In the genomic region with DNA sequence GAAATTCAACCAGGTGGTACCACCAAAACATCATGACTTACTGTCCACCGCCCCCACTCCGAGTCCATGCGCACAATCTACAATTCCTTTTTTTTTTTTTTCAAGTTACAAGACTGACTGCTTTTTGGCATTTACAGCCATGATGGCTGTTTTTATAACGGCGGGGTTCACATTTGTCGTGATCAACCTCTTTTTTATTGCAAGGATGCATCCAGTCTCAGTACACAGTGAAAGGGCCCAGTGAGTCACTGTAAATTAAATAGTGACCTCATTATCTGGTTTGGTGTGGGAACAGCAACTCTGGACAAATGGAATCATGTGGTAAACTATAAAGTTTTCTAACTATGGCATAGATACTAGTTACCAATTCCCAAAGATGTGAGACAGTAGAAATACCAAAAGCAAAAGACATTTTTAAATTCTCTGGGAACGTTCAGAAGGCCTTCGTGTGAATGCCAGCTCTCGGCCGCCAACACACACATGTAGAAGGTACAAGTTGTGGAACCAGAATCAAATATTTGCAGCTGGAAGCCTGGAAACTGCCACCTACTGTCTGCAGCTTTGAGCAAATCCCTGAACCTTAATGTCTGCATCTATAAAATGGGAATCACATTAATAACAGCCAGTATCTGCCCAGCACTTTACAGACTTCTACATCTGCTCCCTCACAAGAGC, we compare ENCODE assay signal across 15 cellular contexts. TPM values are rescaled to one million over a fixed set of nuclear protein-coding genes. Genes with fewer than 3 reads are reported as not detected.
A peak's percentile ranks its signal among the peaks of the same experiment; 100 is the strongest.
DNase-seq lines count a peak whose midpoint lies in the region; ATAC-seq, FAIRE-seq and TF ChIP-seq lines count a peak whose summit lies in the region.
"Had no signal": no experiment of that assay in that cellular context is flagged by ENCODE, and none has a peak within 500 bp of the region (broad histone marks: within the 10 kb centered on the region; RNA-seq: fewer than 3 reads in every experiment).

No MANE protein-coding gene starts in this region.

- no peak overlapping the region for H3K9ac ChIP-seq in HepG2 (ENCODE audit: insufficient read depth, low read depth, low read length)

- no peak for TF ChIP-seq EP300 in HepG2 (IDR thresholded peaks at IDR 0.05; ENCODE audit: low read depth in 2 of 2, low read length in 2 of 2)
- TF ChIP-seq EP300 in HepG2 (CRISPR knock-in tag; IDR thresholded peaks at IDR 0.05; ENCODE audit: borderline replicate concordance), result no peak

- no peak overlapping the region for H3K4me2 ChIP-seq in HepG2 (ENCODE audit: low read depth, low read length)

- BruUV-seq in HepG2 (replicated peaks; lab: Mats Ljungman, UMichigan), result no TSS peak

- no peaks in the 10 kb centered on the region for H4K20me1 ChIP-seq in HepG2 (ENCODE audit: insufficient read depth, low read length)

- FAIRE-seq in HepG2 (lab: Jason Lieb, UNC), result no peak
- FAIRE-seq: A204.1 had no signal

- H2AFZ ChIP-seq in HepG2 (ENCODE audit: low read length), result no peak overlapping the region

- H3K27me3 ChIP-seq in HepG2 (ENCODE audit: control insufficient read depth in 1 of 2, insufficient read depth in 2 of 2, low read length in 2 of 2), result peaks cover 5 to 89% of the 10 kb centered on the region in 2 experiments
- peaks cover 0 to 6% of the 10 kb centered on the region in 2 donors for H3K27me3 ChIP-seq in right lobe of liver

- in situ Hi-C loops in HepG2 (cut with HindIII; ENCODE audit: extremely low pct_ligation_motif_present, low pct_unique_long_range_greater_than_20kb), result no loop called here

- TF ChIP-seq RAD21 in HepG2 (CRISPR knock-in tag; IDR thresholded peaks at IDR 0.05), result no peak

- POLR2A ChIA-PET in HepG2 (lab: Yijun Ruan, JAX), result no interaction called here

- no peak overlapping the region for H3K4me3 ChIP-seq in HepG2 (replicated peaks in 1 of 3; ENCODE audit: insufficient read depth in 1 of 3, low read depth in 2 of 3, low read length in 3 of 3)
- H3K4me3 ChIP-seq in right lobe of liver, result no peak overlapping the region
- H3K4me3 ChIP-seq: suprapubic skin had no signal

- no peak for DNase-seq in HepG2 (ENCODE audit: low spot score)
- DNase-seq in right lobe of liver, result no peak
- DNase-seq in glomerular visceral epithelial cell (ENCODE audit: extremely low spot score), result peak; percentile 84
- no peak for DNase-seq in activated effector memory CD4-positive, alpha-beta T cell treated with Interleukin-2 at 50 U/mL for 16 hours
- no peak for DNase-seq in LoVo (ENCODE audit: low spot score)
- DNase-seq in activated gamma-delta T cell treated with Interleukin-2 at 50 U/mL for 16 hours, result no peak
- DNase-seq: caudate nucleus, hypothalamus, NCI-H1436 had no signal

- ATAC-seq in HepG2 (no peak), right lobe of liver (no peak), SK-N-SH treated with all-trans-retinoic acid at 6 μM for 48 hours (no peak), GM21367 (IDR thresholded peaks at IDR 0.05; ENCODE audit: unreplicated experiment) (no peak)

- TF ChIP-seq CTCF in HepG2 (CRISPR knock-in tag; IDR thresholded peaks at IDR 0.05), result no peak
- no peak for TF ChIP-seq CTCF in right lobe of liver (IDR thresholded peaks at IDR 0.05)

- H3K36me3 ChIP-seq in HepG2 (replicated peaks in 1 of 2; ENCODE audit: control insufficient read depth in 1 of 2, insufficient read depth in 2 of 2, low read length in 2 of 2) (no peaks in the 10 kb centered on the region), right lobe of liver (no peaks in the 10 kb centered on the region)
- H3K36me3 ChIP-seq: suprapubic skin had no signal

- intact Hi-C loops in HepG2 (cut with micrococcal nuclease; ENCODE audit: unreplicated experiment) (no loop called here), right lobe of liver (cut with DNase I) (no loop called here)

- H3K9me3 ChIP-seq in HepG2 (ENCODE audit: low read length) (no peaks in the 10 kb centered on the region), right lobe of liver (no peaks in the 10 kb centered on the region)
- H3K9me3 ChIP-seq: suprapubic skin had no signal

- CTCF ChIA-PET in HepG2 (lab: Yijun Ruan, JAX; ENCODE audit: low intra/inter-chr PET ratio, low total read pairs), result no interaction called here

- WGBS in HepG2 (ENCODE audit: low lambda C conversion rate), result 41% methylated on average over 10 of the region's 10 CpGs
- WGBS in right lobe of liver (ENCODE audit: insufficient coverage, low coverage, low lambda C conversion rate, missing lambda C conversion rate), result 76% methylated on average over 10 of the region's 10 CpGs

- no peak for TF ChIP-seq POLR2A in HepG2 (IDR thresholded peaks at IDR 0.05; ENCODE audit: insufficient read depth in 1 of 2, low read depth in 2 of 2, low read length in 2 of 2)
- TF ChIP-seq POLR2A in right lobe of liver (IDR thresholded peaks at IDR 0.05), result no peak

- H3K4me1 ChIP-seq in HepG2 (ENCODE audit: insufficient read depth, low read length) (no peaks in the 10 kb centered on the region), right lobe of liver (peaks cover 0 to 9% (median 0%) of the 10 kb centered on the region in 4 donors)

- H3K27ac ChIP-seq in HepG2 (ENCODE audit: extremely low read length, insufficient read depth, low read length) (no peak overlapping the region), right lobe of liver (no peak overlapping the region)
- H3K27ac ChIP-seq: suprapubic skin had no signal

- H3K79me2 ChIP-seq in HepG2 (ENCODE audit: insufficient read depth, low read length), result no peaks in the 10 kb centered on the region

TF ChIP-seq in HepG2, 621 proteins besides CTCF, POLR2A, EP300 and RAD21:
- no peak for TF ChIP-seq MED1 (CRISPR knock-in tag; IDR thresholded peaks at IDR 0.05)
- TF ChIP-seq ZMYM4 (CRISPR knock-in tag; IDR thresholded peaks at IDR 0.05), result no peak
- peak; percentile 54; the same call in 1 of the 2 replicates for TF ChIP-seq ATF7 (IDR thresholded peaks at IDR 0.05)
- no peak for TF ChIP-seq ATF7 (CRISPR knock-in tag; IDR thresholded peaks at IDR 0.05)
- TF ChIP-seq CREB1 (IDR thresholded peaks at IDR 0.05), result no peak
- TF ChIP-seq CREB1 (CRISPR knock-in tag; IDR thresholded peaks at IDR 0.05), result no peak
TF ChIP-seq in HepG2: peak in this region for 1.

TF ChIP-seq in SK-N-SH treated with all-trans-retinoic acid at 6 μM for 48 hours, 23 proteins besides CTCF, POLR2A, EP300 and RAD21 (continues in another document):
- TF ChIP-seq ISL1 (CRISPR knock-in tag; IDR thresholded peaks at IDR 0.05) (0 out of 2 replicates have a peak, but pooled peaks have one; percentile 16), ZFP30 (CRISPR knock-in tag; IDR thresholded peaks at IDR 0.05) (no peak), ZC3H10 (CRISPR knock-in tag; IDR thresholded peaks at IDR 0.05) (no peak), GLIS3 (CRISPR knock-in tag; IDR thresholded peaks at IDR 0.05) (no peak), PPARA (CRISPR knock-in tag; IDR thresholded peaks at IDR 0.05; ENCODE audit: borderline replicate concordance) (no peak), CSRNP3 (CRISPR knock-in tag; IDR thresholded peaks at IDR 0.05) (no peak), CSDC2 (CRISPR knock-in tag; IDR thresholded peaks at IDR 0.05) (no peak), ARNTL (CRISPR knock-in tag; IDR thresholded peaks at IDR 0.05; ENCODE audit: borderline replicate concordance, low read depth) (no peak)

RNA-seq across cellular contexts. Expression of gene GLIS1, which starts 4.9 kb away (rescaled TPM):
- total RNA-seq in HepG2 (2016; rRNA removed; fragmentation: Illumina TruSeq; extraction: Trizol), result not detected in 2 replicates
- not detected in 2 replicates for total RNA-seq in HepG2 (2016; cell fraction: cytosol; rRNA removed; fragmentation: Illumina TruSeq; extraction: Trizol; ENCODE audit: low read depth)
- not detected in 2 replicates for total RNA-seq in HepG2 (2016; cell fraction: insoluble cytoplasmic fraction; rRNA removed; fragmentation: Illumina TruSeq; extraction: Trizol)
- not detected in 2 replicates for total RNA-seq in HepG2 (2016; cell fraction: membrane; rRNA removed; fragmentation: Illumina TruSeq; extraction: Trizol)
- not detected in 2 replicates for total RNA-seq in HepG2 (2016; cell fraction: nucleus; rRNA removed; fragmentation: Illumina TruSeq; extraction: Trizol)
- 0.03 TPM in 1 of 2 replicates, not detected in the other for polyA plus RNA-seq in HepG2 (2011; rRNA removed)
- not detected in 2 replicates for polyA plus RNA-seq in HepG2 (2011; cell fraction: cytosol; rRNA removed)
- 0.10 TPM in 1 of 2 replicates, not detected in the other for polyA plus RNA-seq in HepG2 (2011; cell fraction: nucleus; rRNA removed)
- polyA plus RNA-seq in HepG2 (2012), result 0.04 TPM in 1 of 2 replicates, not detected in the other
- not detected in 2 replicates for polyA plus RNA-seq in HepG2 (2016; cell fraction: cytosol; fragmentation: Illumina TruSeq; extraction: Trizol; ENCODE audit: low read depth)
- polyA plus RNA-seq in HepG2 (2016; cell fraction: insoluble cytoplasmic fraction; fragmentation: Illumina TruSeq; extraction: Trizol; ENCODE audit: low read depth), result not detected in 2 replicates
- polyA plus RNA-seq in HepG2 (2016; cell fraction: membrane; fragmentation: Illumina TruSeq; extraction: Trizol; ENCODE audit: low read depth), result not detected in 2 replicates
- polyA plus RNA-seq in HepG2 (2016; cell fraction: nucleus; fragmentation: Illumina TruSeq; extraction: Trizol; ENCODE audit: insufficient read depth, low read depth), result not detected in 2 replicates
- polyA minus RNA-seq in HepG2 (2011; rRNA and poly(A)+ RNA removed; ENCODE audit: low replicate concordance), result not detected in 2 replicates
- not detected in 2 replicates for polyA minus RNA-seq in HepG2 (2011; cell fraction: cytosol; rRNA and poly(A)+ RNA removed)
- not detected in 2 replicates for polyA minus RNA-seq in HepG2 (2011; cell fraction: nucleus; rRNA and poly(A)+ RNA removed)
- not detected for total RNA-seq in right lobe of liver
- total RNA-seq: neural crest cell, skeletal muscle tissue had no signal
